17 cellular contexts compared by ENCODE assay signal in the genomic region with DNA sequence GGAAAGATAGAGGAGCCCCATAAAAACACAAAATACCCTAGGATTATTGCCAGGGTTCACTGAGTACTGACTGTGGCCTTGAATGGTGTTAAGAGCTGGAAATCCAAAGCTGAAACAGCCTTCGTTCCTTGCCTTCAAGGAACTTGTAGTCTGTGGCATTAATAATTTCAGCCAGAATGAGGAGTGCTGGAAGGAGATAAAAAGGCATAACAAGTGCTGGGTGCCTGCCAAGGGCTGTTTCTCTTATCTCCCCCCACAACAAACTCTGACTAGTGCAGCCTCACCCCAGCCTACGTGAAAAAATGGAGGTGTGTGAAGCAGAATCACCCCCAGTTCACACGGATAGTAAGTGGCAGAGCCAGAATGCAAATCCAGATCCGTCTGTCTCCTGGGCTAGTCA.
A peak's percentile ranks its signal among the peaks of the same experiment; 100 is the strongest.
DNase-seq lines count a peak whose midpoint lies in the region; ATAC-seq and TF ChIP-seq lines count a peak whose summit lies in the region.
"Had no signal": no experiment of that assay in that cellular context is flagged by ENCODE, and none has a peak within 500 bp of the region (broad histone marks: within the 10 kb centered on the region; RNA-seq: fewer than 3 reads in every experiment).

No MANE protein-coding gene starts in this region.

- intact Hi-C loops in left cardiac atrium (cut with DNase I) (no loop called here), left ventricle myocardium inferior (cut with micrococcal nuclease) (no loop called here), spleen (cut with DNase I; ENCODE audit: low total_unique reads) (no loop called here), breast epithelium (cut with DNase I; ENCODE audit: low total_unique reads) (no loop called here)

- H3K9me3 ChIP-seq in left ventricle myocardium inferior (replicated peaks) (no peaks in the 10 kb centered on the region), spleen (no peaks in the 10 kb centered on the region), breast epithelium (no peaks in the 10 kb centered on the region)
- H3K9me3 ChIP-seq: BLaER1 had no signal

- DNase-seq in left cardiac atrium (no peak), left ventricle myocardium inferior (no peak), amniotic epithelial cell (ENCODE audit: low read depth) (peak; percentile 90), fibroblast of villous mesenchyme (ENCODE audit: low read depth) (peak; percentile 45), spleen (peak; percentile 17), breast epithelium (ENCODE audit: low spot score in 2 of 2) (no peak), NOMO-1 treated with dmso at 0.1 percent for 144 hours (lab: John Stamatoyannopoulos, UW; ENCODE audit: unreplicated experiment) (no peak)
- DNase-seq: CD8-positive, alpha-beta memory T cell; KBM-7; MV-4-11; NCI-H187 treated with DMSO at 0.1 percent for 48 hours; NCI-H446; NCI-H69 had no signal

- H3K27ac ChIP-seq in left ventricle myocardium inferior (replicated peaks) = no peak overlapping the region
- no peak overlapping the region for H3K27ac ChIP-seq in spleen
- H3K27ac ChIP-seq in breast epithelium = no peak overlapping the region
- H3K27ac ChIP-seq: BLaER1 had no signal

- TF ChIP-seq CTCF in left ventricle myocardium inferior (IDR thresholded peaks at IDR 0.05; ENCODE audit: borderline replicate concordance) = no peak
- no peak for TF ChIP-seq CTCF in fibroblast of villous mesenchyme (IDR thresholded peaks at IDR 0.05; ENCODE audit: insufficient read depth, low read depth, low read length)
- TF ChIP-seq CTCF in spleen (IDR thresholded peaks at IDR 0.05 in 8 of 11, conservative IDR thresholded peaks at IDR 0.05 in 3 of 11) = no peak
- TF ChIP-seq CTCF in breast epithelium (IDR thresholded peaks at IDR 0.05) = no peak

- no peak for TF ChIP-seq POLR2A in spleen (IDR thresholded peaks at IDR 0.05)
- TF ChIP-seq POLR2A in breast epithelium (IDR thresholded peaks at IDR 0.05) = no peak

- no peaks in the 10 kb centered on the region for H3K36me3 ChIP-seq in left ventricle myocardium inferior
- peaks cover 0 to 8% (median 0%) of the 10 kb centered on the region in 6 donors for H3K36me3 ChIP-seq in spleen
- no peaks in the 10 kb centered on the region for H3K36me3 ChIP-seq in breast epithelium
- H3K36me3 ChIP-seq: BLaER1 had no signal

- H3K27me3 ChIP-seq in left ventricle myocardium inferior (ENCODE audit: low read depth) (peaks cover 11% of the 10 kb centered on the region), spleen (replicated peaks in 1 of 7) (peaks cover 0 to 7% (median 0%) of the 10 kb centered on the region in 7 donors), breast epithelium (peaks cover 0 to 7% of the 10 kb centered on the region in 2 donors)
- H3K27me3 ChIP-seq: BLaER1 had no signal

- peaks cover 18% of the 10 kb centered on the region for H3K4me1 ChIP-seq in left ventricle myocardium inferior
- peaks cover 0 to 4% (median 0%) of the 10 kb centered on the region in 6 donors for H3K4me1 ChIP-seq in spleen
- no peaks in the 10 kb centered on the region for H3K4me1 ChIP-seq in breast epithelium
- H3K4me1 ChIP-seq: BLaER1 had no signal

- no peak overlapping the region for H3K4me3 ChIP-seq in left ventricle myocardium inferior
- no peak overlapping the region for H3K4me3 ChIP-seq in fibroblast of villous mesenchyme (ENCODE audit: low read depth, low read length)
- no peak overlapping the region for H3K4me3 ChIP-seq in spleen
- no peak overlapping the region for H3K4me3 ChIP-seq in breast epithelium
- H3K4me3 ChIP-seq: BLaER1, GM23338 had no signal

- ATAC-seq in left cardiac atrium (peak; percentile 31 to 72), GM19395 (IDR thresholded peaks at IDR 0.05; ENCODE audit: unreplicated experiment) (no peak)
- ATAC-seq: GM23338, HCT116 had no signal

- WGBS in spleen, 5 donors = 53 to 78% (median 72%) methylated on average over 4 of the region's 4 CpGs

Comparison
In these comparisons a context has a peak if more than half of its experiments do, and no peak if none do; other contexts are left out.
1. DNase-seq: peak in amniotic epithelial cell (single experiment), fibroblast of villous mesenchyme (single experiment) and spleen (single experiment); none in left cardiac atrium (single experiment), left ventricle myocardium inferior (single experiment), breast epithelium (0 of 2) and NOMO-1 treated with dmso at 0.1 percent for 144 hours (single experiment).